In genomic region chr5:27311544-27311943, GRCh38 we compare ENCODE assay signal across 23 cellular contexts.
DNase-seq lines count a peak whose midpoint lies in the region; ATAC-seq and TF ChIP-seq lines count a peak whose summit lies in the region.
"Had no signal": no experiment of that assay in that cellular context is flagged by ENCODE, and none has a peak within 500 bp of the region (broad histone marks: within the 10 kb centered on the region; RNA-seq: fewer than 3 reads in every experiment).

No MANE protein-coding gene starts in this region.

- peaks cover 17% of the 10 kb centered on the region for H3K4me1 ChIP-seq in mammary epithelial cell (ENCODE audit: insufficient read depth, low read length)
- H3K4me1 ChIP-seq in OCI-LY7 (ENCODE audit: insufficient read depth, low read length, poor library complexity, severe bottlenecking), result no peaks in the 10 kb centered on the region
- H3K4me1 ChIP-seq: BE2C, Caco-2, left ventricle myocardium inferior had no signal

- H3K27me3 ChIP-seq in mammary epithelial cell (ENCODE audit: insufficient read depth, low read length), result no peaks in the 10 kb centered on the region
- H3K27me3 ChIP-seq: BE2C, MG63, neutrophil had no signal

- TF ChIP-seq CTCF in mammary epithelial cell (conservative IDR thresholded peaks at IDR 0.05 in 1 of 2, IDR thresholded peaks at IDR 0.05 in 1 of 2; ENCODE audit: extremely low read depth in 1 of 2, insufficient read depth in 1 of 2, low read depth in 1 of 2, low read length in 2 of 2), result no peak
- TF ChIP-seq CTCF in fibroblast of villous mesenchyme (IDR thresholded peaks at IDR 0.05; ENCODE audit: insufficient read depth, low read depth, low read length), result no peak
- no peak for TF ChIP-seq CTCF in OCI-LY7 (conservative IDR thresholded peaks at IDR 0.05; ENCODE audit: low read length)

- BruUV-seq in mammary epithelial cell (replicated peaks; lab: Mats Ljungman, UMichigan) (no TSS peak), OCI-LY7 (replicated peaks; lab: Mats Ljungman, UMichigan) (no TSS peak)

- H3K4me2 ChIP-seq in mammary epithelial cell (ENCODE audit: insufficient read depth, low read depth, low read length) (peak overlapping the region; percentile 2), OCI-LY7 (ENCODE audit: low read length) (no peak overlapping the region)

- no peaks in the 10 kb centered on the region for H3K36me3 ChIP-seq in mammary epithelial cell (ENCODE audit: insufficient read depth, low read length)
- H3K36me3 ChIP-seq in OCI-LY7 (ENCODE audit: insufficient read depth, low read length), result no peaks in the 10 kb centered on the region
- H3K36me3 ChIP-seq: BE2C, left ventricle myocardium inferior, MG63, neutrophil had no signal

- H2AFZ ChIP-seq in mammary epithelial cell (ENCODE audit: low read depth, low read length) (peak overlapping the region; percentile 50), OCI-LY7 (ENCODE audit: low read length) (no peak overlapping the region)

- H3K9me3 ChIP-seq in mammary epithelial cell (replicated peaks; ENCODE audit: insufficient read depth, low read length) (no peaks in the 10 kb centered on the region), OCI-LY7 (ENCODE audit: low read length) (0 out of 2 replicates have a peak, but pooled peaks cover 5% of the 10 kb centered on the region)
- H3K9me3 ChIP-seq: BE2C, Caco-2, left ventricle myocardium inferior, MG63, neutrophil had no signal

- WGBS in mammary epithelial cell (ENCODE audit: low coverage, missing lambda C conversion rate), result 0% methylated on average over 1 of the region's 1 CpG

- peak overlapping the region; percentile 14 for H3K27ac ChIP-seq in mammary epithelial cell (ENCODE audit: insufficient read depth, low read depth, low read length)
- H3K27ac ChIP-seq in OCI-LY7 (ENCODE audit: low read depth, low read length, poor library complexity, severe bottlenecking), result no peak overlapping the region
- H3K27ac ChIP-seq: left ventricle myocardium inferior, neutrophil had no signal

- H3K79me2 ChIP-seq in mammary epithelial cell (ENCODE audit: insufficient read depth, low read length) (no peaks in the 10 kb centered on the region), OCI-LY7 (ENCODE audit: insufficient read depth, low read depth, low read length) (no peaks in the 10 kb centered on the region)

- no peaks in the 10 kb centered on the region for H3K9me2 ChIP-seq in OCI-LY7 (ENCODE audit: insufficient read depth, low read length)

- dilution Hi-C loops in mammary epithelial cell (cut with HindIII; ENCODE audit: low sequenced_read_pairs), result no loop called here

- CTCF ChIA-PET in mammary epithelial cell (lab: Charles Lee; ENCODE audit: low non-redundant PET) (no interaction called here), OCI-LY7 (lab: Charles Lee; ENCODE audit: unreplicated experiment) (no interaction called here)

- no peaks in the 10 kb centered on the region for H4K20me1 ChIP-seq in mammary epithelial cell (ENCODE audit: insufficient read depth, low read length)
- no peaks in the 10 kb centered on the region for H4K20me1 ChIP-seq in OCI-LY7 (ENCODE audit: insufficient read depth, low read length)

- no peak overlapping the region for H3K9ac ChIP-seq in mammary epithelial cell (ENCODE audit: insufficient read depth, low read length)

- in situ Hi-C loops in mammary epithelial cell (cut with MboI; ENCODE audit: low sequenced_read_pairs in 2 of 2) (no loop called here), ACHN (cut with HindIII; ENCODE audit: low pct_ligation_motif_present, low pct_unique_long_range_greater_than_20kb, low sequenced_read_pairs) (no loop called here)

- ATAC-seq in GM19395 (IDR thresholded peaks at IDR 0.05; ENCODE audit: unreplicated experiment), result no peak
- ATAC-seq: HepG2 had no signal

- DNase-seq in LHCN-M2 (ENCODE audit: low read depth) (peak; percentile 65), mammary epithelial cell (peak; percentile 77), fibroblast of villous mesenchyme (ENCODE audit: low read depth) (peak; percentile 25), skeletal muscle cell (ENCODE audit: low read depth) (peak; percentile 71), OCI-LY7 (ENCODE audit: low spot score) (no peak), NCI-H187 (lab: John Stamatoyannopoulos, UW) (no peak), ACHN (no peak)
- DNase-seq: activated CD4-positive, alpha-beta T cell treated with anti-CD3 and anti-CD28 coated beads for 48 hours; activated CD8-positive, alpha-beta memory T cell treated with anti-CD3 and anti-CD28 coated beads, Interleukin-2, amount 50 U/mL, for 4 hours; activated naive CD8-positive, alpha-beta T cell treated with anti-CD3 and anti-CD28 coated beads for 36 hours; BE2C; Caco-2; glutamatergic neuron; left ventricle myocardium inferior; MG63; NCI-H1694 treated with DMSO at 0.1 percent for 48 hours; NCI-H82; retina; SHP77; stimulated activated CD8-positive, alpha-beta memory T cell treated with anti-CD3 and anti-CD28 coated beads, Interleukin-4, amount 100 ng/mL, for 48 hours had no signal

- POLR2A ChIA-PET in OCI-LY7 (lab: Charles Lee), result no interaction called here

- no peak overlapping the region for H3K4me3 ChIP-seq in mammary epithelial cell (replicated peaks in 1 of 3; ENCODE audit: insufficient read depth in 1 of 3, low read depth in 2 of 3, low read length in 3 of 3)
- H3K4me3 ChIP-seq in fibroblast of villous mesenchyme (ENCODE audit: low read depth, low read length), result no peak overlapping the region
- no peak overlapping the region for H3K4me3 ChIP-seq in skeletal muscle cell (ENCODE audit: low read depth, low read length)
- H3K4me3 ChIP-seq in OCI-LY7 (ENCODE audit: low read depth, low read length, poor library complexity, severe bottlenecking), result no peak overlapping the region
- H3K4me3 ChIP-seq: left ventricle myocardium inferior, MG63 had no signal

- intact Hi-C loops in mammary epithelial cell (cut with micrococcal nuclease) (loop anchor here (5.0 kb wide), 1 partner anchor 69 kb away; no protein-coding TSS in a partner anchor), OCI-LY7 (cut with micrococcal nuclease; ENCODE audit: unreplicated experiment) (no loop called here)

Comparison
In these comparisons a context has a peak if more than half of its experiments do, and no peak if none do; other contexts are left out.
1. DNase-seq: peak in LHCN-M2 (single experiment), mammary epithelial cell (single experiment), fibroblast of villous mesenchyme (single experiment) and skeletal muscle cell (single experiment); none in OCI-LY7 (single experiment), NCI-H187 (0 of 2) and ACHN (single experiment).